1 cellular context compared by ENCODE assay signal in genomic region chr12:47758834-47759690, GRCh38.
TF ChIP-seq lines count a peak whose summit lies in the region.

TSS of gene RAPGEF3 (minus strand) at chr12:47758880. CDS start at chr12:47758556, 324 bp downstream.

TF ChIP-seq in K562, 482 proteins besides CTCF, POLR2A, EP300 and RAD21 (continued from another document and continues in another):
- TF ChIP-seq ZHX1 (conservative IDR thresholded peaks at IDR 0.05; ENCODE audit: low read length), result no peak
- TF ChIP-seq ZNF280A (IDR thresholded peaks at IDR 0.05; ENCODE audit: low read depth, partially characterized antibody), result no peak
- peak; percentile 63 for TF ChIP-seq FIP1L1 (IDR thresholded peaks at IDR 0.05; ENCODE audit: low read depth, low read length, poor library complexity, severe bottlenecking)
- peak; percentile 92 for TF ChIP-seq FOSL1 (tag; conservative IDR thresholded peaks at IDR 0.05)
- TF ChIP-seq ZNF830 (CRISPR knock-in tag; IDR thresholded peaks at IDR 0.05), result 0 out of 2 replicates have a peak, but pooled peaks have one; percentile 62
- TF ChIP-seq MCM7 (IDR thresholded peaks at IDR 0.05), result no peak
- no peak for TF ChIP-seq ZNF124 (CRISPR knock-in tag; IDR thresholded peaks at IDR 0.05)
- no peak for TF ChIP-seq KLF6 (CRISPR knock-in tag; IDR thresholded peaks at IDR 0.05; ENCODE audit: borderline replicate concordance)
- TF ChIP-seq MAX (CRISPR knock-in tag; IDR thresholded peaks at IDR 0.05), result peak; percentile 96
- TF ChIP-seq E2F8 (IDR thresholded peaks at IDR 0.05; ENCODE audit: low read depth, partially characterized antibody), result no peak
- no peak for TF ChIP-seq TAF7 (tag; IDR thresholded peaks at IDR 0.05)
- TF ChIP-seq ZSCAN32 (CRISPR knock-in tag; IDR thresholded peaks at IDR 0.05), result no peak
- no peak for TF ChIP-seq ZNF695 (CRISPR knock-in tag; IDR thresholded peaks at IDR 0.05)
- TF ChIP-seq GABPA (tag; conservative IDR thresholded peaks at IDR 0.05; ENCODE audit: low read depth), result peak; percentile 38; the same call in 1 of the 2 replicates
- TF ChIP-seq ZNF347 (CRISPR knock-in tag; IDR thresholded peaks at IDR 0.05; ENCODE audit: low read depth), result no peak
- TF ChIP-seq RBFOX2 (IDR thresholded peaks at IDR 0.05; ENCODE audit: low read depth, low read length), result peak; percentile 82
- no peak for TF ChIP-seq BCL6 (CRISPR knock-in tag; IDR thresholded peaks at IDR 0.05)
- peak; percentile 62 for TF ChIP-seq MTA3 (IDR thresholded peaks at IDR 0.05; ENCODE audit: borderline replicate concordance)
- TF ChIP-seq PTRF (tag; IDR thresholded peaks at IDR 0.05), result no peak
- TF ChIP-seq RUNX1 (IDR thresholded peaks at IDR 0.05; ENCODE audit: low read depth), result 0 out of 2 replicates have a peak, but pooled peaks have one; percentile 11
- TF ChIP-seq HDAC2 (IDR thresholded peaks at IDR 0.05), result peak; percentile 45; the same call in 1 of the 2 replicates
- TF ChIP-seq TCF7 (IDR thresholded peaks at IDR 0.05; ENCODE audit: borderline replicate concordance), result no peak
- TF ChIP-seq SNAPC5 (CRISPR knock-in tag; IDR thresholded peaks at IDR 0.05), result no peak
- no peak for TF ChIP-seq RNF2 (IDR thresholded peaks at IDR 0.05)
- no peak for TF ChIP-seq CBX3 (IDR thresholded peaks at IDR 0.05; ENCODE audit: borderline replicate concordance in 1 of 2, low read length in 2 of 2)
- TF ChIP-seq ZBTB9 (CRISPR knock-in tag; IDR thresholded peaks at IDR 0.05), result no peak
- TF ChIP-seq NEUROD1 (IDR thresholded peaks at IDR 0.05; ENCODE audit: borderline replicate concordance, low read depth, low read length, partially characterized antibody), result peak; percentile 47
- TF ChIP-seq ZNF551 (CRISPR knock-in tag; IDR thresholded peaks at IDR 0.05), result no peak
- TF ChIP-seq E2F6 (IDR thresholded peaks at IDR 0.05; ENCODE audit: borderline replicate concordance in 1 of 2, extremely low read depth in 1 of 2, insufficient read depth in 1 of 2, insufficient read length in 1 of 2, low read depth in 1 of 2, low read length in 1 of 2, poor library complexity in 1 of 2, severe bottlenecking in 1 of 2), result peak in 1 of 2 experiments; percentile 79
- TF ChIP-seq ZBTB43 (CRISPR knock-in tag; IDR thresholded peaks at IDR 0.05), result no peak
- no peak for TF ChIP-seq RBM14 (IDR thresholded peaks at IDR 0.05; ENCODE audit: borderline replicate concordance, insufficient read depth, low read depth, low read length)
- TF ChIP-seq SAFB (IDR thresholded peaks at IDR 0.05; ENCODE audit: borderline replicate concordance, low read depth, low read length), result no peak
- peak; percentile 43 for TF ChIP-seq CHD1 (IDR thresholded peaks at IDR 0.05; ENCODE audit: low read length)
- TF ChIP-seq NFXL1 (CRISPR knock-in tag; IDR thresholded peaks at IDR 0.05), result no peak
- no peak for TF ChIP-seq NR2C1 (IDR thresholded peaks at IDR 0.05)
- TF ChIP-seq NR2C1 (tag; IDR thresholded peaks at IDR 0.05), result no peak
- TF ChIP-seq SAP30 (IDR thresholded peaks at IDR 0.05; ENCODE audit: borderline replicate concordance, insufficient read depth, low read depth, low read length, poor library complexity, severe bottlenecking), result peak; percentile 80
- no peak for TF ChIP-seq IRF2 (CRISPR knock-in tag; IDR thresholded peaks at IDR 0.05)
- no peak for TF ChIP-seq ZMIZ1 (IDR thresholded peaks at IDR 0.05; ENCODE audit: low read depth in 2 of 2, low read length in 2 of 2)
- TF ChIP-seq CHCHD3 (CRISPR knock-in tag; IDR thresholded peaks at IDR 0.05), result no peak
- TF ChIP-seq ESRRA (IDR thresholded peaks at IDR 0.05; ENCODE audit: borderline replicate concordance, low read depth), result peak; percentile 13; the same call in 1 of the 2 replicates
- no peak for TF ChIP-seq GTF2B (IDR thresholded peaks at IDR 0.05; ENCODE audit: extremely low read depth, insufficient read length)
- TF ChIP-seq ZNF280B (CRISPR knock-in tag; IDR thresholded peaks at IDR 0.05), result no peak
- TF ChIP-seq BRCA1 (IDR thresholded peaks at IDR 0.05), result no peak
- TF ChIP-seq BRCA1 (CRISPR knock-in tag; IDR thresholded peaks at IDR 0.05), result no peak
- no peak for TF ChIP-seq FOXK1 (CRISPR knock-in tag; IDR thresholded peaks at IDR 0.05; ENCODE audit: borderline replicate concordance)
- no peak for TF ChIP-seq MLX (CRISPR knock-in tag; conservative IDR thresholded peaks at IDR 0.05)
- no peak for TF ChIP-seq DNMT1 (IDR thresholded peaks at IDR 0.05)
